ENCODE assay signal across 8 cellular contexts in the genomic region with DNA sequence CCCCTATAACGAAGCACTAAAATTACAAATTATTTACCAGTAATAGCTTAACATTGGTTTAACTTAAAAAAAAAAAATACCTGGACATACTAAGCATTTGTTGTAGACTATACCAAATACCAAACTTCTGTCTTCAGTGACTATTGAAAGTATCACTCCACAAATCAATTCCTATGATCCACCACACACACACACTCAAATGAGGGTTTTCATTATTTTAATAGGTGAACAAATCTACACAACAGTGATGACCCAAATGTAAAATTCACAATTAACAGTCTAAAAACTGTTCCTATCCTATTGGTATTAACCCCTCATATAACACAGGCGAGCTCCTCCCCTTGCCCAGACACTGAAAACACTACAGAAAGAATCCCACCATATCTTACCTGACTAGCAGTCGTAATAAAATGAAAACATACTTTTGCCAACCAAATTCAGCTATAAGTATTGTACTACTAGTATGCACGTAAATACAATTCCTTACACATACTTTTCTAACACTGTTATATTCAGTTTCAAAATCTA. TPM values are rescaled to one million over a fixed set of nuclear protein-coding genes. Genes with fewer than 3 reads are reported as not detected.
DNase-seq lines count a peak whose midpoint lies in the region; FAIRE-seq and TF ChIP-seq lines count a peak whose summit lies in the region.

No MANE protein-coding gene starts in this region.

- no peaks in the 10 kb centered on the region for H3K27me3 ChIP-seq in small intestine (ENCODE audit: control insufficient read depth in 2 of 2, insufficient read depth in 2 of 2, low read length in 2 of 2)

- H3K4me1 ChIP-seq in small intestine (ENCODE audit: control insufficient read depth in 2 of 2, insufficient read depth in 1 of 2, low read depth in 1 of 2, low read length in 1 of 2), result peaks cover 0 to 4% of the 10 kb centered on the region in 2 donors

- no peak for TF ChIP-seq CTCF in foreskin fibroblast (IDR thresholded peaks at IDR 0.05; ENCODE audit: low read depth, low read length)

- H3K27ac ChIP-seq in SK-N-MC, result peak overlapping the region; percentile 97
- peak overlapping the region in 1 of 2 donors; percentile 70 for H3K27ac ChIP-seq in small intestine (ENCODE audit: low read depth in 1 of 2, low read length in 1 of 2)

- H3K9me3 ChIP-seq in SK-N-MC (ENCODE audit: low read depth, low read length), result peaks cover 6% of the 10 kb centered on the region; the same call in 1 of the 2 replicates
- H3K9me3 ChIP-seq in small intestine (ENCODE audit: control insufficient read depth, low read depth), result no peaks in the 10 kb centered on the region

- H3K36me3 ChIP-seq in SK-N-MC (ENCODE audit: insufficient read depth, low read length) (peaks cover 24% of the 10 kb centered on the region), small intestine (ENCODE audit: control insufficient read depth in 2 of 2, insufficient read depth in 2 of 2, low read length in 2 of 2) (no peaks in the 10 kb centered on the region)

- peak; percentile 18 for DNase-seq in NCI-H748 treated with DMSO at 0.1 percent for 48 hours (lab: John Stamatoyannopoulos, UW)
- DNase-seq in NCI-H748 (lab: John Stamatoyannopoulos, UW; ENCODE audit: unreplicated experiment), result no peak
- no peak for DNase-seq in SK-N-MC (ENCODE audit: low read depth, low spot score)
- DNase-seq in foreskin fibroblast, result no peak
- no peak for DNase-seq in small intestine
- no peak for DNase-seq in COR-L47 (lab: John Stamatoyannopoulos, UW)
- DNase-seq in Ammon's horn (ENCODE audit: low spot score), result no peak
- DNase-seq in hippocampal formation (lab: John Stamatoyannopoulos, UW), result no peak

- WGBS in small intestine, 3 donors, result 4 to 11% (median 7%) methylated on average over 4 of the region's 4 CpGs

- no peak for FAIRE-seq in small intestine (lab: Jason Lieb, UNC)

- H3K4me3 ChIP-seq in SK-N-MC (peak overlapping the region; percentile 87), foreskin fibroblast (ENCODE audit: low read depth in 1 of 2, low read length in 2 of 2) (peak overlapping the region; percentile 54 to 80), small intestine (ENCODE audit: low read depth in 1 of 2, low read length in 2 of 2) (peak overlapping the region; percentile 98 to 100)

- peak overlapping the region; percentile 90 for H3K9ac ChIP-seq in SK-N-MC (ENCODE audit: insufficient read length)

RNA-seq across cellular contexts. Expression of gene SP3, which starts 2.5 kb away (rescaled TPM):
- polyA plus RNA-seq in small intestine, result 10 to 100 TPM; 15.0 to 22.7 (median 15.4) TPM
